13 cellular contexts compared by ENCODE assay signal in the genomic region with DNA sequence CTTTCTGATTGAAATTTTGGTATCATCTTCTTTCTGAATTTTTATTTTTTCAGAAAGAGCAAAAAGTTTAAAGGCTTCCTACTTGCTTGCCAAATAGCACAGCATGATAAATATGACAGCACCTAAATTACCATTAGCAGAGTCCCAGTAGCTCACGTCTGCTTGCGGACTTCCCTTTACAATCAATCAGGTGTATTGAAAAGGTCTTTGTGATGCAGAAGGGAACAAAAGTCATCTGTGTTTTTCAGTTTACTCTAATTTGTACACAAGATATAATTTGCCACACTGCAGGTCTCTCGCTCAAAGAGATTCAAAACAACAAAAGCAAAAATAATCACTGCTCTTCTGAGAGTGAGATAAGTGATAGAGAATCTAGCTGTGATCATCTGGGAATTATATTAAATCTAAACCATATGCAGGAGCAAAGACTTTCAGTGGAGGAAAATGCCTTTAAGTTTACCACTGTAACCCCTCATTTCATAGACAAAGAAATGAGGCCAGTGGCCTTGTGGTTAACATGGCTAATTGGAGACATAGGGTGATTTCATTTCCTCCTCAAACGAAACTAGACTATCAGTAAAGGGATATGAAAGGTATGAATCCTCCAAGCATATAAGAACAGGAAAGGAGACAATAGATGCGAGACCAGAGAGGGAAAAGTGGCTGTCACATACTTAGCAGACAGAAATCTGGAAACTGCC.
DNase-seq lines count a peak whose midpoint lies in the region; ATAC-seq and TF ChIP-seq lines count a peak whose summit lies in the region.
"Had no signal": no experiment of that assay in that cellular context is flagged by ENCODE, and none has a peak within 500 bp of the region (broad histone marks: within the 10 kb centered on the region; RNA-seq: fewer than 3 reads in every experiment).

No MANE protein-coding gene starts in this region.

- H3K4me1 Mint-ChIP-seq in nephron progenitor cell (no peaks in the 10 kb centered on the region), natural killer cell (no peaks in the 10 kb centered on the region)

- no peak for TF ChIP-seq CTCF in nephron progenitor cell (IDR thresholded peaks at IDR 0.05)
- TF ChIP-seq CTCF in esophagus squamous epithelium (IDR thresholded peaks at IDR 0.05) = no peak
- no peak for TF ChIP-seq CTCF in natural killer cell (IDR thresholded peaks at IDR 0.05)

- no peak overlapping the region for H3K4me3 ChIP-seq in esophagus squamous epithelium
- H3K4me3 ChIP-seq: hepatocyte had no signal

- WGBS in esophagus squamous epithelium, 2 donors = 55 to 68% methylated on average over 5 of the region's 5 CpGs

- TF ChIP-seq POLR2A in esophagus squamous epithelium (IDR thresholded peaks at IDR 0.05) = no peak

- H3K27me3 Mint-ChIP-seq in nephron progenitor cell (ENCODE audit: low read depth, poor library complexity) (peaks cover 3% of the 10 kb centered on the region), natural killer cell (ENCODE audit: low read depth in 2 of 2) (peaks cover 0 to 8% of the 10 kb centered on the region in 2 donors)

- no peaks in the 10 kb centered on the region for H3K27me3 ChIP-seq in esophagus squamous epithelium
- H3K27me3 ChIP-seq: hepatocyte had no signal

- no peak for DNase-seq in activated CD4-positive, alpha-beta T cell treated with anti-CD3 and anti-CD28 coated beads, Interleukin-2, amount 50 U/mL, for 1 hour
- DNase-seq in nephron progenitor cell (no peak), esophagus squamous epithelium (lab: John Stamatoyannopoulos, UW) (no peak), natural killer cell (no peak)
- DNase-seq: effector memory CD8-positive, alpha-beta T cell; NCI-H146; RPMI8226; stimulated activated CD8-positive, alpha-beta memory T cell treated with anti-CD3 and anti-CD28 coated beads, Interleukin-4, amount 100 ng/mL, for 48 hours had no signal

- ATAC-seq in GM18909 (IDR thresholded peaks at IDR 0.05; ENCODE audit: poor library complexity, unreplicated experiment) (peak; percentile 99), GM21717 (IDR thresholded peaks at IDR 0.05; ENCODE audit: unreplicated experiment) (peak; percentile 99), HG03139 (IDR thresholded peaks at IDR 0.05; ENCODE audit: unreplicated experiment) (peak; percentile 99), SK-N-SH treated with all-trans-retinoic acid at 6 μM for 48 hours (no peak), natural killer cell (no peak)
- ATAC-seq: effector memory CD8-positive, alpha-beta T cell had no signal

- no peaks in the 10 kb centered on the region for H3K4me1 ChIP-seq in esophagus squamous epithelium

- no peak overlapping the region for H3K27ac ChIP-seq in esophagus squamous epithelium
- H3K27ac ChIP-seq: hepatocyte had no signal

- H3K36me3 ChIP-seq in esophagus squamous epithelium = no peaks in the 10 kb centered on the region

- H3K4me3 Mint-ChIP-seq in nephron progenitor cell = no peak overlapping the region
- no peak overlapping the region for H3K4me3 Mint-ChIP-seq in natural killer cell
- H3K4me3 Mint-ChIP-seq: effector memory CD8-positive, alpha-beta T cell had no signal

- H3K9me3 ChIP-seq in esophagus squamous epithelium = no peaks in the 10 kb centered on the region

- H3K9me3 Mint-ChIP-seq in nephron progenitor cell (peaks cover 5% of the 10 kb centered on the region), natural killer cell (no peaks in the 10 kb centered on the region)
- H3K9me3 Mint-ChIP-seq: effector memory CD8-positive, alpha-beta T cell had no signal

- intact Hi-C loops in esophagus squamous epithelium (cut with DNase I) (no loop called here), natural killer cell (cut with micrococcal nuclease) (no loop called here)

- H3K27ac Mint-ChIP-seq in nephron progenitor cell (no peak overlapping the region), natural killer cell (no peak overlapping the region)
- H3K27ac Mint-ChIP-seq: effector memory CD8-positive, alpha-beta T cell had no signal

- H3K36me3 Mint-ChIP-seq in nephron progenitor cell (ENCODE audit: low read depth) (no peaks in the 10 kb centered on the region), natural killer cell (no peaks in the 10 kb centered on the region)

TF ChIP-seq in SK-N-SH treated with all-trans-retinoic acid at 6 μM for 48 hours, 23 proteins besides CTCF, POLR2A, EP300 and RAD21:
- no peak for TF ChIP-seq ISL1 (CRISPR knock-in tag; IDR thresholded peaks at IDR 0.05)
- TF ChIP-seq ZNF565 (CRISPR knock-in tag; conservative IDR thresholded peaks at IDR 0.05; ENCODE audit: low read depth) = no peak
- TF ChIP-seq TCF4 (CRISPR knock-in tag; IDR thresholded peaks at IDR 0.05; ENCODE audit: borderline replicate concordance) = peak; percentile 46; the same call in 1 of the 2 replicates
- TF ChIP-seq, protein P1, sequence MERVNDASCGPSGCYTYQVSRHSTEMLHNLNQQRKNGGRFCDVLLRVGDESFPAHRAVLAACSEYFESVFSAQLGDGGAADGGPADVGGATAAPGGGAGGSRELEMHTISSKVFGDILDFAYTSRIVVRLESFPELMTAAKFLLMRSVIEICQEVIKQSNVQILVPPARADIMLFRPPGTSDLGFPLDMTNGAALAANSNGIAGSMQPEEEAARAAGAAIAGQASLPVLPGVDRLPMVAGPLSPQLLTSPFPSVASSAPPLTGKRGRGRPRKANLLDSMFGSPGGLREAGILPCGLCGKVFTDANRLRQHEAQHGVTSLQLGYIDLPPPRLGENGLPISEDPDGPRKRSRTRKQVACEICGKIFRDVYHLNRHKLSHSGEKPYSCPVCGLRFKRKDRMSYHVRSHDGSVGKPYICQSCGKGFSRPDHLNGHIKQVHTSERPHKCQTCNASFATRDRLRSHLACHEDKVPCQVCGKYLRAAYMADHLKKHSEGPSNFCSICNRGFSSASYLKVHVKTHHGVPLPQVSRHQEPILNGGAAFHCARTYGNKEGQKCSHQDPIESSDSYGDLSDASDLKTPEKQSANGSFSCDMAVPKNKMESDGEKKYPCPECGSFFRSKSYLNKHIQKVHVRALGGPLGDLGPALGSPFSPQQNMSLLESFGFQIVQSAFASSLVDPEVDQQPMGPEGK (CRISPR knock-in tag; IDR thresholded peaks at IDR 0.05; ENCODE audit: borderline replicate concordance) = no peak
TF ChIP-seq in SK-N-SH treated with all-trans-retinoic acid at 6 μM for 48 hours: peak in this region for 1.

Comparison
In these comparisons a context has a peak if more than half of its experiments do, and no peak if none do; other contexts are left out.
1. ATAC-seq: peak in GM18909 (single experiment), GM21717 (single experiment) and HG03139 (single experiment); none in SK-N-SH treated with all-trans-retinoic acid at 6 μM for 48 hours (single experiment) and natural killer cell (0 of 3).